13 cellular contexts compared by ENCODE assay signal in the genomic region with DNA sequence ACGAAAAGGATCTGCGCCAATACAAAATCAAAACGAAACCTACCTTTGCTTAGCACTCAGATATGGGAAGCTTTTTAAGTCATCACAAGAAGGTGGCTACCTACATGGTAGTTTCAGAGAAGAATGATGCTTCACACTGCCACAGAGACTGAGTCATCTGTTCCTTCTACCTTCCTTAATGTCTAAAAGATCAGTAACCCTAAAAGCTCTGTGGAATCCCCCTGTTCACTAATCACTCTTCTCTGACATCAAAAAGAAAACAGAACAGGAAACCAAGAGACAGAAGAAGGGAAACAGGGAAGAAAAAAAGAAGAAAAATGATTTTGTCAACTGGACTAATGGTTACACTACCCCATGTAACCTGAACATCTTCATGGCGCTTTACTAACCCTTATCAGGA.
DNase-seq lines count a peak whose midpoint lies in the region; ATAC-seq and TF ChIP-seq lines count a peak whose summit lies in the region.
"Had no signal": no experiment of that assay in that cellular context is flagged by ENCODE, and none has a peak within 500 bp of the region (broad histone marks: within the 10 kb centered on the region; RNA-seq: fewer than 3 reads in every experiment).

No MANE protein-coding gene starts in this region.

- peaks cover 0 to 6% (median 2%) of the 10 kb centered on the region in 4 donors for H3K36me3 ChIP-seq in stomach

- H3K9me3 Mint-ChIP-seq in activated T-helper 2 cell treated with anti-CD3 and anti-CD28 coated beads, Interferon-gamma antibody, Interleukin-2, Interleukin-4, amounts not matched to agents 10 μg/mL and 5 μg/mL and 100 μg/mL, durations not matched to agents 14 hours and 24 hours and 36 hours, result peaks cover 5% of the 10 kb centered on the region
- H3K9me3 Mint-ChIP-seq in type B pancreatic cell, result peaks cover 4% of the 10 kb centered on the region

- no peak overlapping the region for H3K27ac ChIP-seq in stomach

- H3K27ac Mint-ChIP-seq in activated T-helper 2 cell treated with anti-CD3 and anti-CD28 coated beads, Interferon-gamma antibody, Interleukin-2, Interleukin-4, amounts not matched to agents 10 μg/mL and 5 μg/mL and 100 μg/mL, durations not matched to agents 14 hours and 24 hours and 36 hours, result peak overlapping the region; percentile 29
- no peak overlapping the region for H3K27ac Mint-ChIP-seq in type B pancreatic cell

- TF ChIP-seq CTCF in GM13976 (IDR thresholded peaks at IDR 0.05; ENCODE audit: borderline replicate concordance, control extremely low read depth, extremely low read depth, insufficient read depth, missing control alignments) (no peak), type B pancreatic cell (conservative IDR thresholded peaks at IDR 0.05) (no peak), stomach (IDR thresholded peaks at IDR 0.05) (no peak)

- H3K27me3 Mint-ChIP-seq in activated T-helper 2 cell treated with anti-CD3 and anti-CD28 coated beads, Interferon-gamma antibody, Interleukin-2, Interleukin-4, amounts not matched to agents 10 μg/mL and 5 μg/mL and 100 μg/mL, durations not matched to agents 14 hours and 24 hours and 36 hours (ENCODE audit: low read depth), result no peaks in the 10 kb centered on the region
- H3K27me3 Mint-ChIP-seq in type B pancreatic cell, result no peaks in the 10 kb centered on the region

- peaks cover 34% of the 10 kb centered on the region for H3K36me3 Mint-ChIP-seq in activated T-helper 2 cell treated with anti-CD3 and anti-CD28 coated beads, Interferon-gamma antibody, Interleukin-2, Interleukin-4, amounts not matched to agents 10 μg/mL and 5 μg/mL and 100 μg/mL, durations not matched to agents 14 hours and 24 hours and 36 hours (ENCODE audit: low read depth)
- peaks cover 6% of the 10 kb centered on the region for H3K36me3 Mint-ChIP-seq in type B pancreatic cell

- no peaks in the 10 kb centered on the region for H3K27me3 ChIP-seq in stomach

- 81 to 92% (median 88%) methylated on average over 4 of the region's 4 CpGs for WGBS in stomach, 5 donors

- H3K4me3 Mint-ChIP-seq in activated T-helper 2 cell treated with anti-CD3 and anti-CD28 coated beads, Interferon-gamma antibody, Interleukin-2, Interleukin-4, amounts not matched to agents 10 μg/mL and 5 μg/mL and 100 μg/mL, durations not matched to agents 14 hours and 24 hours and 36 hours (ENCODE audit: low read depth), result no peak overlapping the region
- no peak overlapping the region for H3K4me3 Mint-ChIP-seq in type B pancreatic cell
- H3K4me3 Mint-ChIP-seq: neural crest cell had no signal

- peaks cover 48% of the 10 kb centered on the region for H3K4me1 Mint-ChIP-seq in activated T-helper 2 cell treated with anti-CD3 and anti-CD28 coated beads, Interferon-gamma antibody, Interleukin-2, Interleukin-4, amounts not matched to agents 10 μg/mL and 5 μg/mL and 100 μg/mL, durations not matched to agents 14 hours and 24 hours and 36 hours (ENCODE audit: low read depth)
- H3K4me1 Mint-ChIP-seq in type B pancreatic cell (ENCODE audit: unreplicated experiment), result peaks cover 4% of the 10 kb centered on the region
- H3K4me1 Mint-ChIP-seq: neural crest cell had no signal

- ATAC-seq in GM19372 (IDR thresholded peaks at IDR 0.05; ENCODE audit: low read depth, unreplicated experiment) (peak; percentile 94), HG03039 (IDR thresholded peaks at IDR 0.05; ENCODE audit: unreplicated experiment) (peak; percentile 98)
- ATAC-seq: K562 had no signal

- TF ChIP-seq EP300 in stomach (IDR thresholded peaks at IDR 0.05), result no peak

- no peak for TF ChIP-seq POLR2A in stomach (IDR thresholded peaks at IDR 0.05)

- in situ Hi-C loops in GM13976 (cut with MboI; ENCODE audit: low sequenced_read_pairs, unreplicated experiment), result no loop called here

- intact Hi-C loops in activated T-helper 2 cell treated with anti-CD3 and anti-CD28 coated beads, Interferon-gamma antibody, Interleukin-2, Interleukin-4, amounts not matched to agents 10 μg/mL and 5 μg/mL and 100 μg/mL, durations not matched to agents 14 hours and 24 hours and 36 hours (cut with micrococcal nuclease), result loop anchor here (1.0 to 10.0 kb wide), 9 partner anchors 8 to 1498 kb away; a partner anchor contains a TSS
- intact Hi-C loops in stomach (cut with DNase I; ENCODE audit: low total_unique reads), result no loop called here

- H3K4me1 ChIP-seq in stomach, result no peaks in the 10 kb centered on the region

- no peaks in the 10 kb centered on the region for H3K9me3 ChIP-seq in stomach

- DNase-seq in GM13976 (ENCODE audit: low spot score) (peak; percentile 79), type B pancreatic cell (ENCODE audit: extremely low spot score, unreplicated experiment) (no peak), stomach (no peak), AML-193 (lab: John Stamatoyannopoulos, UW) (no peak), DMS114 treated with DMSO at 0.1 percent for 48 hours (lab: John Stamatoyannopoulos, UW; ENCODE audit: unreplicated experiment) (no peak)
- DNase-seq in activated T-helper 2 cell treated with anti-CD3 and anti-CD28 coated beads, Interferon-gamma antibody, Interleukin-2, Interleukin-4, amounts not matched to agents 10 μg/mL and 5 μg/mL and 100 μg/mL, durations not matched to agents 14 hours and 24 hours and 36 hours (ENCODE audit: low spot score), result peak; percentile 28
- DNase-seq: amygdala, DND-41, SHP77 had no signal

- no peak overlapping the region for H3K4me3 ChIP-seq in stomach
- H3K4me3 ChIP-seq: K562 had no signal

Comparison
In these comparisons a context has a peak if more than half of its experiments do, and no peak if none do; other contexts are left out.
1. DNase-seq: peak in GM13976 (single experiment) and activated T-helper 2 cell treated with anti-CD3 and anti-CD28 coated beads, Interferon-gamma antibody, Interleukin-2, Interleukin-4, amounts not matched to agents 10 μg/mL and 5 μg/mL and 100 μg/mL, durations not matched to agents 14 hours and 24 hours and 36 hours (single experiment); none in type B pancreatic cell (single experiment), stomach (single experiment), AML-193 (0 of 2) and DMS114 treated with DMSO at 0.1 percent for 48 hours (single experiment).